In the genomic region with DNA sequence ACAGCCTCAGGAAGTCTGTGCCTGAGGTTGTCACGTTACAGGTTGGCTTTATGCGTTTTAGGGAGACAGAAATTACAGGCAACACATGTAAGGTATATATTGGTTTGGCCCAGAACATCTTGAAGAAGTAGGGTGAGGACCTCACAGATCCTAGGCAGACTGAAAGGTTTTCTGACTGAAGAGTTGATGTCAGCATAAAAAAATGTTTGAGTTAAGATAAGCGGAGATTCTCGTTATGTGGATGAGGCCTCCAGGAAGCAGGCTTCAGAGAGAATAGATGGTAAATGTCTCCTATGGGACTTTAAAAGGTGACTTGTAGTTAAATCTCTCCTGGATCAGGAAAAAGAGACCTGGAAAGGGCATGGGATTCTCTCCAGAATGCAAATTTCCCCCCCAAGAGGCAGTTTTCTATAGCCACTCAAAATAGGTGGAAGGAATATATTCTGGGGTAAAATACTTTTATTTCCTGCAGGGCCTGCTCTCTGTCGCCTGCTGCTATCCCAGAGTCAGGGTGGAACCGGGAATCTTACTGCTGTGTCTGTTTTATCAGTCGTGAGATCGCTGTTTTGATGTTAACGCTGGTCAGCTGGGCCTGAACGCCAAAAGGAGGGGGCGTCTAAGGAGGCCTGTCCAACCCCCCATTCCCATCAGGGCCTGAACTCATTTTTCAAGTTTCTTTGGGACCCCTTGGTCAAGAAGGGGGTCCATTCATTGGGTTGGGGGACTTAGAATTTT, we compare ENCODE assay signal across 13 cellular contexts.
DNase-seq lines count a peak whose midpoint lies in the region; ATAC-seq and TF ChIP-seq lines count a peak whose summit lies in the region.
"Had no signal": no experiment of that assay in that cellular context is flagged by ENCODE, and none has a peak within 500 bp of the region (broad histone marks: within the 10 kb centered on the region; RNA-seq: fewer than 3 reads in every experiment).

No MANE protein-coding gene starts in this region.

- in situ Hi-C loops in GM13976 (cut with MboI; ENCODE audit: low sequenced_read_pairs, unreplicated experiment): no loop called here

- ATAC-seq in HG03521 (IDR thresholded peaks at IDR 0.05; ENCODE audit: unreplicated experiment): no peak

- H3K9me3 ChIP-seq in left ventricle myocardium inferior (replicated peaks) (no peaks in the 10 kb centered on the region), osteoblast (ENCODE audit: low read depth, low read length) (no peaks in the 10 kb centered on the region)

- peaks cover 2% of the 10 kb centered on the region for H4K20me1 ChIP-seq in osteoblast (ENCODE audit: insufficient read depth, low read length)

- H3K36me3 Mint-ChIP-seq in brain: peaks cover 2% of the 10 kb centered on the region
- no peaks in the 10 kb centered on the region for H3K36me3 Mint-ChIP-seq in mesothelial cell of epicardium

- no peak overlapping the region for H3K4me3 ChIP-seq in left ventricle myocardium inferior
- H3K4me3 ChIP-seq in osteoblast (ENCODE audit: insufficient read depth, low read length): no peak overlapping the region

- H3K27ac Mint-ChIP-seq in brain (peak overlapping the region in 3 of 5 experiments; percentile 24 to 66 (median 34)), mesothelial cell of epicardium (peak overlapping the region; percentile 97)

- H3K27me3 ChIP-seq in left ventricle myocardium inferior (ENCODE audit: low read depth): no peaks in the 10 kb centered on the region
- H3K27me3 ChIP-seq in osteoblast (ENCODE audit: insufficient read depth, low read length): no peaks in the 10 kb centered on the region

- H3K27me3 Mint-ChIP-seq in brain (no peaks in the 10 kb centered on the region), mesothelial cell of epicardium (ENCODE audit: low read depth) (no peaks in the 10 kb centered on the region)
- H3K27me3 Mint-ChIP-seq: activated CD4-positive, alpha-beta memory T cell treated with anti-CD3 and anti-CD28 coated beads, Interleukin-2, amount 10 ng/mL, durations not matched to agents 7 days and 5 days had no signal

- H3K4me1 ChIP-seq in left ventricle myocardium inferior (peaks cover 67% of the 10 kb centered on the region), osteoblast (ENCODE audit: insufficient read depth, low read length) (peaks cover 21% of the 10 kb centered on the region)

- H3K9me3 Mint-ChIP-seq in brain (no peaks in the 10 kb centered on the region), mesothelial cell of epicardium (no peaks in the 10 kb centered on the region)
- H3K9me3 Mint-ChIP-seq: activated CD4-positive, alpha-beta memory T cell treated with anti-CD3 and anti-CD28 coated beads, Interleukin-2, amount 10 ng/mL, durations not matched to agents 7 days and 5 days had no signal

- no peak overlapping the region for H2AFZ ChIP-seq in osteoblast (ENCODE audit: low read length)

- H3K4me3 Mint-ChIP-seq in brain (no peak overlapping the region), mesothelial cell of epicardium (no peak overlapping the region)
- H3K4me3 Mint-ChIP-seq: activated CD4-positive, alpha-beta memory T cell treated with anti-CD3 and anti-CD28 coated beads, Interleukin-2, amount 10 ng/mL, durations not matched to agents 7 days and 5 days had no signal

- H3K27ac ChIP-seq in left ventricle myocardium inferior (replicated peaks) (peak overlapping the region; percentile 27), osteoblast (ENCODE audit: low read depth, low read length) (no peak overlapping the region)

- no peak overlapping the region for H3K4me2 ChIP-seq in osteoblast (ENCODE audit: insufficient read depth, low read length)

- TF ChIP-seq CTCF in left ventricle myocardium inferior (IDR thresholded peaks at IDR 0.05; ENCODE audit: borderline replicate concordance) (no peak), brain (conservative IDR thresholded peaks at IDR 0.05) (no peak), mesothelial cell of epicardium (IDR thresholded peaks at IDR 0.05; ENCODE audit: unreplicated experiment) (no peak), GM13976 (IDR thresholded peaks at IDR 0.05; ENCODE audit: borderline replicate concordance, control extremely low read depth, extremely low read depth, insufficient read depth, missing control alignments) (no peak), osteoblast (IDR thresholded peaks at IDR 0.05; ENCODE audit: extremely low read depth, low read depth, low read length) (no peak)

- peaks cover 5% of the 10 kb centered on the region for H3K79me2 ChIP-seq in osteoblast (ENCODE audit: insufficient read depth, low read length)

- H3K4me1 Mint-ChIP-seq in brain (peaks cover 85% of the 10 kb centered on the region), mesothelial cell of epicardium (peaks cover 52% of the 10 kb centered on the region)

- no peaks in the 10 kb centered on the region for H3K36me3 ChIP-seq in left ventricle myocardium inferior
- no peaks in the 10 kb centered on the region for H3K36me3 ChIP-seq in osteoblast (ENCODE audit: insufficient read depth, low read length)

- intact Hi-C loops in left ventricle myocardium inferior (cut with micrococcal nuclease) (no loop called here), cardiac septum (cut with DNase I) (loop anchor here (5.0 kb wide), 2 partner anchors 78 to 168 kb away; no protein-coding TSS in a partner anchor)

- no peak for DNase-seq in left ventricle myocardium inferior
- DNase-seq in cardiac septum (ENCODE audit: low spot score): no peak
- no peak for DNase-seq in mesothelial cell of epicardium (ENCODE audit: low spot score in 2 of 2, unreplicated experiment in 2 of 2)
- no peak for DNase-seq in GM13976 (ENCODE audit: low spot score)
- no peak for DNase-seq in osteoblast (ENCODE audit: insufficient read length, low spot score, missing footprints)
- DNase-seq in mesenteric fat pad (ENCODE audit: low spot score): no peak
- DNase-seq: activated CD4-positive, alpha-beta memory T cell treated with anti-CD3 and anti-CD28 coated beads, Interleukin-2, amount 10 ng/mL, durations not matched to agents 7 days and 5 days; DMS 273 treated with DMSO at 0.1 percent for 48 hours; GOT3; NCI-H1105; stimulated activated CD4-positive, alpha-beta T cell treated with anti-CD3 and anti-CD28 coated beads, Interleukin-2, amount 100 ng/mL, for 48 hours had no signal
